In the genomic region with DNA sequence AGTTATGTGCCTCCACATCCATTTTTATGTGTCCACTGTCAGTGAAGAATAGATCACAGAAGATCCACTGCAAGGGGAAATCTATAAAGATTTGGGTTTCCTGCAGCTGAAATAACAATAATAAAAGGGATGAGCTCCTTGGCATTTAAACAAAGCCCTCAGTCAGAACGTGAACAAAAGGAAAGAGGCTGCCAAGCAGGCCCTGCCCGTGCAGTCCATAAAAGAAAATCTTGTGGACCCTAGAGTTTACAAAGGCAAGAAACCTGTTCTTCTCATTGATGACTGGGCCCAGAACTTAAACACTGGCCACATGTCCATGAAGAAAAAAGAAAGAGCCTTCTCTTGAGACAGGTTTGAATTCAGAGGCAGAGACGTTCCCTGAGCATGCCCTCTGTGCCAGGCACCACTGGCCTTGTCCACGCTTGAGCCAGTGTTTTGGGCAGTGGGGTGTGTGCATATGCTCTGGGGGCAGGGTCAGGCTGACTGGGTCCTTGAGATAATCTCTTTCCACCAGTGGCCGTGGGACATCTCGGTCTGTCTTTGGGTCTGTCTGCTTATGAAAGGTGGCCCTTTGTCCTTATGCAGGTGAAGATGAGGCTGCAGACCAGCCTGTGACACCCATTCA, we compare ENCODE assay signal across 15 cellular contexts.
A peak's percentile ranks its signal among the peaks of the same experiment; 100 is the strongest.
DNase-seq lines count a peak whose midpoint lies in the region; TF ChIP-seq lines count a peak whose summit lies in the region.
"Had no signal": no experiment of that assay in that cellular context is flagged by ENCODE, and none has a peak within 500 bp of the region (broad histone marks: within the 10 kb centered on the region; RNA-seq: fewer than 3 reads in every experiment).

No MANE protein-coding gene starts in this region.

- 85 to 90% methylated on average over 6 of the region's 6 CpGs for WGBS in thyroid gland, 2 donors

- intact Hi-C loops in thyroid gland (cut with DNase I): no loop called here

- peaks cover 48 to 79% of the 10 kb centered on the region in 2 donors for H3K4me1 ChIP-seq in thyroid gland
- H3K4me1 ChIP-seq: Peyer's patch had no signal

- peaks cover 5% of the 10 kb centered on the region for H3K9me3 Mint-ChIP-seq in glutamatergic neuron (ENCODE audit: unreplicated experiment)

- no peak overlapping the region for H3K27ac Mint-ChIP-seq in glutamatergic neuron (ENCODE audit: unreplicated experiment)

- peaks cover 4% of the 10 kb centered on the region for H3K36me3 Mint-ChIP-seq in glutamatergic neuron (ENCODE audit: unreplicated experiment)

- H3K36me3 ChIP-seq in thyroid gland: no peaks in the 10 kb centered on the region
- H3K36me3 ChIP-seq: Peyer's patch had no signal

- TF ChIP-seq CTCF in thyroid gland (IDR thresholded peaks at IDR 0.05) (no peak), glutamatergic neuron (IDR thresholded peaks at IDR 0.05; ENCODE audit: partially characterized antibody, unreplicated experiment) (no peak)

- H3K27ac ChIP-seq in thyroid gland: peak overlapping the region in 2 of 3 donors; percentile 8 to 54
- H3K27ac ChIP-seq: Peyer's patch had no signal

- DNase-seq in RPMI7951 (ENCODE audit: low read depth) (peak; percentile 15), dermis blood vessel endothelial cell (peak; percentile 14), midbrain (lab: John Stamatoyannopoulos, UW) (peak; percentile 71), thyroid gland (no peak), retina (no peak), glutamatergic neuron (no peak), NCI-H1930 (lab: John Stamatoyannopoulos, UW) (no peak)
- DNase-seq: ACHN, DMS79 treated with DMSO at 0.1 percent for 48 hours, HCEC 1CT, MM.1S, NCI-H2081 treated with DMSO at 0.1 percent for 48 hours, NCI-H446 treated with DMSO at 0.1 percent for 48 hours, NCI-H69, Peyer's patch had no signal

- H3K4me3 Mint-ChIP-seq in glutamatergic neuron (ENCODE audit: unreplicated experiment): no peak overlapping the region

- no peaks in the 10 kb centered on the region for H3K27me3 ChIP-seq in thyroid gland
- H3K27me3 ChIP-seq: Peyer's patch had no signal

- no peak for TF ChIP-seq POLR2A in thyroid gland (IDR thresholded peaks at IDR 0.05)

- H3K27me3 Mint-ChIP-seq in glutamatergic neuron (ENCODE audit: unreplicated experiment): peaks cover 11% of the 10 kb centered on the region

- H3K9me3 ChIP-seq in thyroid gland: no peaks in the 10 kb centered on the region
- H3K9me3 ChIP-seq: Peyer's patch had no signal

- no peak overlapping the region for H3K4me3 ChIP-seq in thyroid gland (replicated peaks in 1 of 3)
- H3K4me3 ChIP-seq: Peyer's patch had no signal

- peaks cover 16% of the 10 kb centered on the region for H3K4me1 Mint-ChIP-seq in glutamatergic neuron (ENCODE audit: low read depth, unreplicated experiment)

Comparison
In these comparisons a context has a peak if more than half of its experiments do, and no peak if none do; other contexts are left out.
1. DNase-seq: peak in RPMI7951 (single experiment), dermis blood vessel endothelial cell (single experiment) and midbrain (single experiment); none in thyroid gland (0 of 2), retina (single experiment), glutamatergic neuron (single experiment) and NCI-H1930 (0 of 2).